In genomic region chr3:151866711-151867410, GRCh38 we compare ENCODE assay signal across 25 cellular contexts. TPM values are rescaled to one million over a fixed set of nuclear protein-coding genes. Genes with fewer than 3 reads are reported as not detected.
DNase-seq lines count a peak whose midpoint lies in the region; ATAC-seq, FAIRE-seq and TF ChIP-seq lines count a peak whose summit lies in the region.
"Had no signal": no experiment of that assay in that cellular context is flagged by ENCODE, and none has a peak within 500 bp of the region (broad histone marks: within the 10 kb centered on the region; RNA-seq: fewer than 3 reads in every experiment).

No MANE protein-coding gene starts in this region.

- FAIRE-seq in keratinocyte (lab: Jason Lieb, UNC) (no peak), RCC 7860 (lab: Jason Lieb, UNC) (no peak)
- FAIRE-seq: GM18507 had no signal

- H4K20me1 ChIP-seq in keratinocyte (ENCODE audit: control insufficient read depth, extremely low read depth, insufficient read depth, low read length) = no peaks in the 10 kb centered on the region

- H3K79me2 ChIP-seq in keratinocyte (ENCODE audit: control insufficient read depth, insufficient read depth, low read length) = no peaks in the 10 kb centered on the region

- no peak overlapping the region for H3K27ac Mint-ChIP-seq in activated naive CD8-positive, alpha-beta T cell treated with anti-CD3 and anti-CD28 coated beads, Interleukin-2, amount 50 U/mL, for 24 hours
- H3K27ac Mint-ChIP-seq: activated naive CD4-positive, alpha-beta T cell treated with anti-CD3 and anti-CD28 coated beads, Interleukin-2, amount 50 U/mL, for 24 hours; CD14-positive monocyte; naive thymus-derived CD4-positive, alpha-beta T cell; stimulated activated memory B cell treated with anti-CD40 and anti-IgM and Interleukin-4, amounts not matched to agents 10 μg/mL and 1 μg/mL and 100 μg/mL, for 72 hours had no signal

- dilution Hi-C loops in keratinocyte (cut with MboI; ENCODE audit: extremely low pct_ligation_motif_present, low sequenced_read_pairs) = no loop called here

- no peaks in the 10 kb centered on the region for H3K36me3 Mint-ChIP-seq in activated naive CD8-positive, alpha-beta T cell treated with anti-CD3 and anti-CD28 coated beads, Interleukin-2, amount 50 U/mL, for 24 hours (ENCODE audit: low read depth)
- H3K36me3 Mint-ChIP-seq: activated naive CD4-positive, alpha-beta T cell treated with anti-CD3 and anti-CD28 coated beads, Interleukin-2, amount 50 U/mL, for 24 hours; CD14-positive monocyte; naive thymus-derived CD4-positive, alpha-beta T cell; stimulated activated memory B cell treated with anti-CD40 and anti-IgM and Interleukin-4, amounts not matched to agents 10 μg/mL and 1 μg/mL and 100 μg/mL, for 72 hours had no signal

- H3K4me1 ChIP-seq in keratinocyte (ENCODE audit: control insufficient read depth, extremely low read depth, insufficient read depth, low read length) = peaks cover 21% of the 10 kb centered on the region
- H3K4me1 ChIP-seq: esophagus squamous epithelium, suprapubic skin had no signal

- TF ChIP-seq CTCF in keratinocyte (optimal IDR thresholded peaks at IDR 0.05 in 1 of 3, IDR thresholded peaks at IDR 0.05 in 1 of 3, conservative IDR thresholded peaks at IDR 0.05 in 1 of 3; ENCODE audit: extremely low read depth in 1 of 3, insufficient read depth in 2 of 3, low read length in 3 of 3) = no peak

- no peaks in the 10 kb centered on the region for H3K36me3 ChIP-seq in keratinocyte (ENCODE audit: control insufficient read depth in 2 of 2, extremely low read depth in 1 of 2, insufficient read depth in 2 of 2, low read length in 2 of 2)
- H3K36me3 ChIP-seq: ascending aorta, esophagus squamous epithelium, suprapubic skin had no signal

- H3K9ac ChIP-seq in keratinocyte (ENCODE audit: control insufficient read depth, extremely low read depth, insufficient read depth, low read length) = no peak overlapping the region

- peak; percentile 82 for DNase-seq in LHCN-M2 (ENCODE audit: low read depth)
- DNase-seq in keratinocyte (ENCODE audit: low read depth, low spot score) = no peak
- DNase-seq in retina = peak; percentile 14
- DNase-seq in effector CD8-positive, alpha-beta T cell (lab: John Stamatoyannopoulos, UW) = no peak
- no peak for DNase-seq in RCC 7860 (ENCODE audit: low spot score)
- no peak for DNase-seq in activated naive CD8-positive, alpha-beta T cell treated with anti-CD3 and anti-CD28 coated beads, Interleukin-2, amount 50 U/mL, for 24 hours
- DNase-seq: activated CD4-positive, alpha-beta T cell treated with anti-CD3 and anti-CD28 coated beads for 4 hours; effector CD4-positive, alpha-beta T cell; esophagus squamous epithelium; GDM1; H7; naive thymus-derived CD4-positive, alpha-beta T cell; NCI-H2171 treated with DMSO at 0.1 percent for 48 hours; SHP77; stimulated activated CD4-positive, alpha-beta T cell treated with anti-CD3 and anti-CD28 coated beads, Interleukin-2, amount 100 ng/mL, for 24 hours had no signal

- H3K4me3 ChIP-seq in keratinocyte (ENCODE audit: control insufficient read depth in 2 of 3, extremely low read depth in 1 of 3, insufficient read depth in 2 of 3, low read depth in 1 of 3, low read length in 3 of 3) = no peak overlapping the region
- H3K4me3 ChIP-seq: ascending aorta, esophagus squamous epithelium, suprapubic skin had no signal

- no peaks in the 10 kb centered on the region for H3K9me1 ChIP-seq in keratinocyte (ENCODE audit: control insufficient read depth, extremely low read depth, insufficient read depth, low read length)

- peaks cover 5% of the 10 kb centered on the region for H3K9me3 Mint-ChIP-seq in activated naive CD8-positive, alpha-beta T cell treated with anti-CD3 and anti-CD28 coated beads, Interleukin-2, amount 50 U/mL, for 24 hours
- H3K9me3 Mint-ChIP-seq: activated naive CD4-positive, alpha-beta T cell treated with anti-CD3 and anti-CD28 coated beads, Interleukin-2, amount 50 U/mL, for 24 hours; stimulated activated memory B cell treated with anti-CD40 and anti-IgM and Interleukin-4, amounts not matched to agents 10 μg/mL and 1 μg/mL and 100 μg/mL, for 72 hours had no signal

- peaks cover 10% of the 10 kb centered on the region for H3K4me1 Mint-ChIP-seq in activated naive CD8-positive, alpha-beta T cell treated with anti-CD3 and anti-CD28 coated beads, Interleukin-2, amount 50 U/mL, for 24 hours

- no peaks in the 10 kb centered on the region for H3K9me3 ChIP-seq in keratinocyte (ENCODE audit: control insufficient read depth, low read depth, low read length)
- H3K9me3 ChIP-seq: ascending aorta, esophagus squamous epithelium, suprapubic skin had no signal

- no peak overlapping the region for H3K27ac ChIP-seq in keratinocyte (ENCODE audit: control insufficient read depth, insufficient read depth, low read length)
- H3K27ac ChIP-seq: ascending aorta, esophagus squamous epithelium, suprapubic skin had no signal

- H3K4me3 Mint-ChIP-seq in activated naive CD8-positive, alpha-beta T cell treated with anti-CD3 and anti-CD28 coated beads, Interleukin-2, amount 50 U/mL, for 24 hours = no peak overlapping the region
- H3K4me3 Mint-ChIP-seq: activated naive CD4-positive, alpha-beta T cell treated with anti-CD3 and anti-CD28 coated beads, Interleukin-2, amount 50 U/mL, for 24 hours; CD14-positive monocyte; naive thymus-derived CD4-positive, alpha-beta T cell; stimulated activated memory B cell treated with anti-CD40 and anti-IgM and Interleukin-4, amounts not matched to agents 10 μg/mL and 1 μg/mL and 100 μg/mL, for 72 hours had no signal

- H3K4me2 ChIP-seq in keratinocyte (ENCODE audit: control insufficient read depth, extremely low read depth, insufficient read depth, low read depth, low read length) = no peak overlapping the region

- ATAC-seq in SK-N-SH treated with all-trans-retinoic acid at 6 μM for 48 hours (peak; percentile 7; the same call in 1 of the 3 replicates), GM18517 (IDR thresholded peaks at IDR 0.05; ENCODE audit: unreplicated experiment) (no peak)
- ATAC-seq in activated naive CD8-positive, alpha-beta T cell treated with anti-CD3 and anti-CD28 coated beads, Interleukin-2, amount 50 U/mL, for 24 hours = no peak
- ATAC-seq: naive thymus-derived CD4-positive, alpha-beta T cell; stimulated activated memory B cell treated with anti-CD40 and anti-IgM and Interleukin-4, amounts not matched to agents 10 μg/mL and 1 μg/mL and 100 μg/mL, for 72 hours had no signal

- no peaks in the 10 kb centered on the region for H3K27me3 ChIP-seq in keratinocyte (ENCODE audit: control insufficient read depth, extremely low read depth, insufficient read depth, low read length)
- H3K27me3 ChIP-seq: ascending aorta, esophagus squamous epithelium, suprapubic skin had no signal

- no peaks in the 10 kb centered on the region for H3K27me3 Mint-ChIP-seq in activated naive CD8-positive, alpha-beta T cell treated with anti-CD3 and anti-CD28 coated beads, Interleukin-2, amount 50 U/mL, for 24 hours
- H3K27me3 Mint-ChIP-seq: activated naive CD4-positive, alpha-beta T cell treated with anti-CD3 and anti-CD28 coated beads, Interleukin-2, amount 50 U/mL, for 24 hours; stimulated activated memory B cell treated with anti-CD40 and anti-IgM and Interleukin-4, amounts not matched to agents 10 μg/mL and 1 μg/mL and 100 μg/mL, for 72 hours had no signal

- H2AFZ ChIP-seq in keratinocyte (ENCODE audit: control insufficient read depth, low read length) = peak overlapping the region; percentile 9

TF ChIP-seq in SK-N-SH treated with all-trans-retinoic acid at 6 μM for 48 hours, 23 proteins besides CTCF, POLR2A, EP300 and RAD21 (continues in another document):
- no peak for TF ChIP-seq ISL1 (CRISPR knock-in tag; IDR thresholded peaks at IDR 0.05)
- TF ChIP-seq, protein P1, sequence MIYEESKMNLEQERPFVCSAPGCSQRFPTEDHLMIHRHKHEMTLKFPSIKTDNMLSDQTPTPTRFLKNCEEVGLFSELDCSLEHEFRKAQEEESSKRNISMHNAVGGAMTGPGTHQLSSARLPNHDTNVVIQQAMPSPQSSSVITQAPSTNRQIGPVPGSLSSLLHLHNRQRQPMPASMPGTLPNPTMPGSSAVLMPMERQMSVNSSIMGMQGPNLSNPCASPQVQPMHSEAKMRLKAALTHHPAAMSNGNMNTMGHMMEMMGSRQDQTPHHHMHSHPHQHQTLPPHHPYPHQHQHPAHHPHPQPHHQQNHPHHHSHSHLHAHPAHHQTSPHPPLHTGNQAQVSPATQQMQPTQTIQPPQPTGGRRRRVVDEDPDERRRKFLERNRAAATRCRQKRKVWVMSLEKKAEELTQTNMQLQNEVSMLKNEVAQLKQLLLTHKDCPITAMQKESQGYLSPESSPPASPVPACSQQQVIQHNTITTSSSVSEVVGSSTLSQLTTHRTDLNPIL (CRISPR knock-in tag; IDR thresholded peaks at IDR 0.05; ENCODE audit: low read depth) = no peak

RNA-seq across cellular contexts. Expression of gene SUCNR1, which starts 6.6 kb away (rescaled TPM):
- total RNA-seq in LHCN-M2 (2014; rRNA removed) = 0.06 TPM in 1 of 2 replicates, not detected in the other
- not detected for polyA plus RNA-seq in LHCN-M2 (2012)
- polyA plus RNA-seq in keratinocyte = not detected in 3 replicates
- not detected for polyA plus RNA-seq in keratinocyte (2011; ENCODE audit: low read depth)
- not detected in 2 replicates for polyA plus RNA-seq in keratinocyte (2011; cell fraction: cytosol; rRNA removed)
- polyA plus RNA-seq in keratinocyte (2011; cell fraction: nucleus; rRNA removed) = not detected in 2 replicates
- polyA plus RNA-seq in keratinocyte (2012; ENCODE audit: low replicate concordance) = not detected in 2 replicates
- not detected in 3 replicates for polyA minus RNA-seq in keratinocyte
- not detected for polyA minus RNA-seq in keratinocyte (2011; cell fraction: cytosol; rRNA and poly(A)+ RNA removed)
- polyA minus RNA-seq in keratinocyte (2011; cell fraction: nucleus; rRNA and poly(A)+ RNA removed) = not detected in 2 replicates
- total RNA-seq: H7; T-helper 1 cell treated with Interleukin-12 subunit alpha and Interleukin-12 subunit beta and Interleukin-4 antibody, amounts not matched to agents 30 ng/mL and 1 ng/mL, for 36 hours had no signal
- polyA plus RNA-seq: naive thymus-derived CD4-positive, alpha-beta T cell had no signal

RNA-seq across cellular contexts. Expression of gene AADAC, which starts 52.9 kb away (rescaled TPM):
- not detected in 2 replicates for total RNA-seq in LHCN-M2 (2014; rRNA removed)
- not detected for polyA plus RNA-seq in LHCN-M2 (2012)
- 0.28 to 0.68 TPM in 2 of 3 replicates, not detected in the other for polyA plus RNA-seq in keratinocyte
- 0.77 TPM for polyA plus RNA-seq in keratinocyte (2011; ENCODE audit: low read depth)
- 0.04 TPM in 1 of 2 replicates, not detected in the other for polyA plus RNA-seq in keratinocyte (2011; cell fraction: cytosol; rRNA removed)
- 0.18 and 0.24 TPM in 2 replicates for polyA plus RNA-seq in keratinocyte (2011; cell fraction: nucleus; rRNA removed)
- 0.62 TPM in 1 of 2 replicates, not detected in the other for polyA plus RNA-seq in keratinocyte (2012; ENCODE audit: low replicate concordance)
- polyA minus RNA-seq in keratinocyte = 1.0 TPM in 1 of 3 replicates, not detected in the others
- polyA minus RNA-seq in keratinocyte (2011; cell fraction: cytosol; rRNA and poly(A)+ RNA removed) = not detected
- not detected in 2 replicates for polyA minus RNA-seq in keratinocyte (2011; cell fraction: nucleus; rRNA and poly(A)+ RNA removed)
- total RNA-seq: cerebellum; H7; naive thymus-derived CD4-positive, alpha-beta T cell; T-helper 1 cell treated with Interleukin-12 subunit alpha and Interleukin-12 subunit beta and Interleukin-4 antibody, amounts not matched to agents 30 ng/mL and 1 ng/mL, for 36 hours had no signal
- polyA plus RNA-seq: CD14-positive monocyte; naive thymus-derived CD4-positive, alpha-beta T cell had no signal

Comparison
In these comparisons a context has a peak if more than half of its experiments do, and no peak if none do; other contexts are left out.
1. DNase-seq: peak in LHCN-M2 (single experiment) and retina (single experiment); none in keratinocyte (single experiment), effector CD8-positive, alpha-beta T cell (single experiment), RCC 7860 (single experiment) and activated naive CD8-positive, alpha-beta T cell treated with anti-CD3 and anti-CD28 coated beads, Interleukin-2, amount 50 U/mL, for 24 hours (single experiment).